Comparison of ENCODE assay signal across 30 cellular contexts in the genomic region with DNA sequence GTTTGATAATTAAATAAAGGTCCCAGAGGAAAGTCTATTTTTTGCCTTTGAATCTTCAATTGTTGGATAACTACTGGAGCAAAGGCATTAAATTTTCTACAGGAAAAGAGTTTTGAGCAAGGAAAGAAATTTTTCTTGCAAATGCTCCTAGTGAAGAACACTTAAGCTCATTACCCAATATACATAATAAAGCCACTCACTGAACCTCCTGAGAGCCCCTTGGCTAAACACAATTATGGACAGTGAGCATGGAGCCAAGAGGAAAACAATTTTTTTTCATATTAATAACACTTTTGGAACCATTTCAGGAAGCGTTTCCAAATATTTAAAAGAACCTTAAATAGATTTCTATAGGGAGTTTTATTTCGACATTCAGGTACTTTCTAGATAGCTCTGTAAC.
"Had no signal": no experiment of that assay in that cellular context is flagged by ENCODE, and none has a peak within 500 bp of the region (broad histone marks: within the 10 kb centered on the region; RNA-seq: fewer than 3 reads in every experiment).

No MANE protein-coding gene starts in this region.

- ATAC-seq: activated CD8-positive, alpha-beta T cell treated with anti-CD3 and anti-CD28 coated beads for 36 hours; activated T-cell treated with anti-CD3 and anti-CD28 coated beads, Interleukin-2, amount 50 U/mL, for 72 hours; activated T-helper 17 cell treated with anti-CD3 and anti-CD28 coated beads, Interleukin-2, amount 50 U/mL, for 72 hours; K562 had no signal

- H3K4me3 Mint-ChIP-seq: activated CD8-positive, alpha-beta T cell treated with anti-CD3 and anti-CD28 coated beads for 36 hours; activated naive CD4-positive, alpha-beta T cell treated with anti-CD3 and anti-CD28 coated beads, Interleukin-2, amount 50 U/mL, for 24 hours; activated naive CD8-positive, alpha-beta T cell treated with anti-CD3 and anti-CD28 coated beads, Interleukin-2, amount 10 ng/mL, durations not matched to agents 7 days and 5 days; activated T-cell treated with anti-CD3 and anti-CD28 coated beads, Interleukin-2, amount 50 U/mL, for 72 hours; activated T-helper 17 cell treated with anti-CD3 and anti-CD28 coated beads, Interleukin-2, amount 50 U/mL, for 72 hours had no signal

- H3K27me3 ChIP-seq: ascending aorta, cardiac muscle cell, Peyer's patch had no signal

- H3K4me3 ChIP-seq: ascending aorta, cardiac muscle cell, K562, Peyer's patch had no signal

- DNase-seq: activated CD4-positive, alpha-beta T cell treated with anti-CD3 and anti-CD28 coated beads for 1 hour; activated CD4-positive, alpha-beta T cell treated with anti-CD3 and anti-CD28 coated beads for 48 hours; activated CD4-positive, alpha-beta T cell treated with anti-CD3 and anti-CD28 coated beads, Interleukin-2, amount 50 U/mL, for 4 hours; activated CD4-positive, CD25-positive, alpha-beta regulatory T cell; activated CD8-positive, alpha-beta T cell treated with anti-CD3 and anti-CD28 coated beads for 36 hours; activated effector memory CD4-positive, alpha-beta T cell treated with anti-CD3 and anti-CD28 coated beads, Interleukin-2, amount 50 U/mL, for 16 hours; activated naive CD4-positive, alpha-beta T cell treated with Interleukin-2 at 50 U/mL for 16 hours; activated naive CD8-positive, alpha-beta T cell treated with anti-CD3 and anti-CD28 coated beads, Interleukin-2, amount 10 ng/mL, durations not matched to agents 7 days and 5 days; activated T-cell treated with anti-CD3 and anti-CD28 coated beads, Interleukin-2, amount 50 U/mL, for 1 hour; activated T-cell treated with anti-CD3 and anti-CD28 coated beads, Interleukin-2, amount 50 U/mL, for 72 hours; amygdala; NCI-H1436 treated with DMSO at 0.1 percent for 48 hours; NCI-H1694 treated with DMSO at 0.1 percent for 48 hours; NCI-H2029; NCI-H2171 treated with DMSO at 0.1 percent for 48 hours; NCI-H2227 treated with DMSO at 0.1 percent for 48 hours; NCI-H524 treated with DMSO at 0.1 percent for 48 hours; Peyer's patch; RPMI8226; SIG-M5; SW 1271; T-helper 1 cell; T-helper 2 cell; T-helper 9 cell had no signal

- H3K36me3 ChIP-seq: ascending aorta, cardiac muscle cell, Peyer's patch had no signal

- H3K27me3 Mint-ChIP-seq: activated CD8-positive, alpha-beta T cell treated with anti-CD3 and anti-CD28 coated beads for 36 hours; activated naive CD4-positive, alpha-beta T cell treated with anti-CD3 and anti-CD28 coated beads, Interleukin-2, amount 50 U/mL, for 24 hours; activated naive CD8-positive, alpha-beta T cell treated with anti-CD3 and anti-CD28 coated beads, Interleukin-2, amount 10 ng/mL, durations not matched to agents 7 days and 5 days; activated T-helper 17 cell treated with anti-CD3 and anti-CD28 coated beads, Interleukin-2, amount 50 U/mL, for 72 hours had no signal

- H3K27ac Mint-ChIP-seq: activated CD8-positive, alpha-beta T cell treated with anti-CD3 and anti-CD28 coated beads for 36 hours; activated naive CD4-positive, alpha-beta T cell treated with anti-CD3 and anti-CD28 coated beads, Interleukin-2, amount 50 U/mL, for 24 hours; activated naive CD8-positive, alpha-beta T cell treated with anti-CD3 and anti-CD28 coated beads, Interleukin-2, amount 10 ng/mL, durations not matched to agents 7 days and 5 days; activated T-cell treated with anti-CD3 and anti-CD28 coated beads, Interleukin-2, amount 50 U/mL, for 72 hours; activated T-helper 17 cell treated with anti-CD3 and anti-CD28 coated beads, Interleukin-2, amount 50 U/mL, for 72 hours had no signal

- H3K9me3 ChIP-seq: ascending aorta had no signal

- H3K4me1 ChIP-seq: ascending aorta, Peyer's patch had no signal

- H3K4me1 Mint-ChIP-seq: activated naive CD4-positive, alpha-beta T cell treated with anti-CD3 and anti-CD28 coated beads, Interleukin-2, amount 50 U/mL, for 24 hours; activated naive CD8-positive, alpha-beta T cell treated with anti-CD3 and anti-CD28 coated beads, Interleukin-2, amount 10 ng/mL, durations not matched to agents 7 days and 5 days; activated T-helper 17 cell treated with anti-CD3 and anti-CD28 coated beads, Interleukin-2, amount 50 U/mL, for 72 hours had no signal

- H3K27ac ChIP-seq: ascending aorta, cardiac muscle cell, Peyer's patch, VCaP had no signal

- H3K36me3 Mint-ChIP-seq: activated naive CD4-positive, alpha-beta T cell treated with anti-CD3 and anti-CD28 coated beads, Interleukin-2, amount 50 U/mL, for 24 hours; activated naive CD8-positive, alpha-beta T cell treated with anti-CD3 and anti-CD28 coated beads, Interleukin-2, amount 10 ng/mL, durations not matched to agents 7 days and 5 days had no signal
